Comparison of ENCODE assay signal across 9 cellular contexts in genomic region chr2:238573065-238573778, GRCh38.
DNase-seq lines count a peak whose midpoint lies in the region; ATAC-seq, FAIRE-seq and TF ChIP-seq lines count a peak whose summit lies in the region.
"Had no signal": no experiment of that assay in that cellular context is flagged by ENCODE, and none has a peak within 500 bp of the region (broad histone marks: within the 10 kb centered on the region; RNA-seq: fewer than 3 reads in every experiment).

No MANE protein-coding gene starts in this region.

- no peaks in the 10 kb centered on the region for H3K4me1 Mint-ChIP-seq in activated naive CD4-positive, alpha-beta T cell treated with anti-CD3 and anti-CD28 coated beads, Interleukin-2, amount 10 ng/mL, durations not matched to agents 7 days and 5 days
- H3K4me1 Mint-ChIP-seq: activated B cell treated with CpG ODN at 0.5 μM for 24 hours had no signal

- no peak overlapping the region for H3K27ac Mint-ChIP-seq in activated naive CD4-positive, alpha-beta T cell treated with anti-CD3 and anti-CD28 coated beads, Interleukin-2, amount 10 ng/mL, durations not matched to agents 7 days and 5 days
- H3K27ac Mint-ChIP-seq: activated B cell treated with CpG ODN at 0.5 μM for 24 hours had no signal

- peak; percentile 45 for DNase-seq in activated naive CD4-positive, alpha-beta T cell treated with anti-CD3 and anti-CD28 coated beads, Interleukin-2, amount 10 ng/mL, durations not matched to agents 7 days and 5 days
- no peak for DNase-seq in activated naive CD4-positive, alpha-beta T cell treated with anti-CD3 and anti-CD28 coated beads, Interleukin-2, amount 50 U/mL, for 16 hours
- DNase-seq in iPS-NIHi7 (ENCODE audit: extremely low spot score), result peak; percentile 95
- peak; percentile 28 for DNase-seq in urothelium cell line (ENCODE audit: low spot score)
- no peak for DNase-seq in activated CD4-positive, CD25-positive, alpha-beta regulatory T cell (lab: John Stamatoyannopoulos, UW)
- no peak for DNase-seq in NCI-H1092 treated with DMSO at 0.1 percent for 48 hours (lab: John Stamatoyannopoulos, UW)
- DNase-seq: activated B cell treated with CpG ODN at 0.5 μM for 24 hours had no signal

- H3K4me3 ChIP-seq in SU-DHL-6 (ENCODE audit: insufficient read depth, low read length, poor library complexity, severe bottlenecking), result no peak overlapping the region

- no peaks in the 10 kb centered on the region for H3K9me2 ChIP-seq in SU-DHL-6 (replicated peaks; ENCODE audit: insufficient read depth, low read length)

- H3K4me3 Mint-ChIP-seq in activated naive CD4-positive, alpha-beta T cell treated with anti-CD3 and anti-CD28 coated beads, Interleukin-2, amount 10 ng/mL, durations not matched to agents 7 days and 5 days, result no peak overlapping the region
- H3K4me3 Mint-ChIP-seq: activated B cell treated with CpG ODN at 0.5 μM for 24 hours had no signal

- no peak overlapping the region for H3K4me2 ChIP-seq in SU-DHL-6 (ENCODE audit: low read depth, low read length, poor library complexity, severe bottlenecking)

- no peaks in the 10 kb centered on the region for H3F3A ChIP-seq in SU-DHL-6 (ENCODE audit: insufficient read depth)

- H4K20me1 ChIP-seq in SU-DHL-6 (ENCODE audit: low read depth, low read length), result no peaks in the 10 kb centered on the region

- H3K9ac ChIP-seq in SU-DHL-6 (ENCODE audit: low read length), result no peak overlapping the region

- no peak for FAIRE-seq in urothelium cell line (lab: Jason Lieb, UNC)

- peak; percentile 54 for TF ChIP-seq CTCF in SU-DHL-6 (IDR thresholded peaks at IDR 0.05; ENCODE audit: insufficient read depth, low read length, poor library complexity, severe bottlenecking)

- CTCF ChIA-PET in activated naive CD4-positive, alpha-beta T cell treated with anti-CD3 and anti-CD28 coated beads, Interleukin-2, amount 10 ng/mL, durations not matched to agents 7 days and 5 days (lab: Charles Lee), result interaction anchor here (1.4 to 2.7 kb wide), 3 partner anchors 10 to 216 kb away, joined by 3 to 8 read pairs (median 7); no protein-coding TSS in a partner anchor

- no peaks in the 10 kb centered on the region for H3K79me2 ChIP-seq in SU-DHL-6 (ENCODE audit: insufficient read depth, low read length)

- no peaks in the 10 kb centered on the region for H3K36me3 Mint-ChIP-seq in activated naive CD4-positive, alpha-beta T cell treated with anti-CD3 and anti-CD28 coated beads, Interleukin-2, amount 10 ng/mL, durations not matched to agents 7 days and 5 days

- no peak overlapping the region for H3K27ac ChIP-seq in SU-DHL-6 (ENCODE audit: low read depth, low read length)

- no peak for ATAC-seq in HG03521 (IDR thresholded peaks at IDR 0.05; ENCODE audit: unreplicated experiment)

- peaks cover 3% of the 10 kb centered on the region for H3K27me3 Mint-ChIP-seq in activated naive CD4-positive, alpha-beta T cell treated with anti-CD3 and anti-CD28 coated beads, Interleukin-2, amount 10 ng/mL, durations not matched to agents 7 days and 5 days
- H3K27me3 Mint-ChIP-seq: activated B cell treated with CpG ODN at 0.5 μM for 24 hours had no signal

- H3K9me3 ChIP-seq in SU-DHL-6 (ENCODE audit: insufficient read depth, low read length), result no peaks in the 10 kb centered on the region

- H2AFZ ChIP-seq in SU-DHL-6 (ENCODE audit: low read depth, low read length, severe bottlenecking), result no peak overlapping the region

- H3K9me3 Mint-ChIP-seq in activated naive CD4-positive, alpha-beta T cell treated with anti-CD3 and anti-CD28 coated beads, Interleukin-2, amount 10 ng/mL, durations not matched to agents 7 days and 5 days, result no peaks in the 10 kb centered on the region
- H3K9me3 Mint-ChIP-seq: activated B cell treated with CpG ODN at 0.5 μM for 24 hours had no signal

- H3K27me3 ChIP-seq in SU-DHL-6 (ENCODE audit: low read length), result no peaks in the 10 kb centered on the region

- H3K36me3 ChIP-seq in SU-DHL-6 (ENCODE audit: low read length), result no peaks in the 10 kb centered on the region

Comparison
In these comparisons a context has a peak if more than half of its experiments do, and no peak if none do; other contexts are left out.
1. DNase-seq: peak in activated naive CD4-positive, alpha-beta T cell treated with anti-CD3 and anti-CD28 coated beads, Interleukin-2, amount 10 ng/mL, durations not matched to agents 7 days and 5 days (single experiment), iPS-NIHi7 (single experiment) and urothelium cell line (single experiment); none in activated naive CD4-positive, alpha-beta T cell treated with anti-CD3 and anti-CD28 coated beads, Interleukin-2, amount 50 U/mL, for 16 hours (single experiment), activated CD4-positive, CD25-positive, alpha-beta regulatory T cell (0 of 4) and NCI-H1092 treated with DMSO at 0.1 percent for 48 hours (single experiment).